23 cellular contexts compared by ENCODE assay signal in genomic region chr1:106817626-106818025, GRCh38.
"Had no signal": no experiment of that assay in that cellular context is flagged by ENCODE, and none has a peak within 500 bp of the region (broad histone marks: within the 10 kb centered on the region; RNA-seq: fewer than 3 reads in every experiment).

No MANE protein-coding gene starts in this region.

- ATAC-seq: activated naive CD4-positive, alpha-beta T cell treated with anti-CD3 and anti-CD28 coated beads, Interleukin-2, amount 50 U/mL, for 72 hours; activated T-cell treated with anti-CD3 and anti-CD28 coated beads, Interleukin-2, amount 50 U/mL, for 72 hours; foreskin keratinocyte; left lung; naive thymus-derived CD4-positive, alpha-beta T cell; right lobe of liver; stimulated activated naive CD8-positive, alpha-beta T cell treated with anti-CD3 and anti-CD28 coated beads, Interleukin-15, Interleukin-2, amounts not matched to agents 100 U/mL and 50 U/mL, for 24 hours had no signal

- H3K27me3 ChIP-seq: ascending aorta, cardiac muscle cell, dorsolateral prefrontal cortex, foreskin keratinocyte, left lung, right lobe of liver had no signal

- DNase-seq: activated CD4-positive, alpha-beta T cell treated with anti-CD3 and anti-CD28 coated beads for 4 hours; activated CD4-positive, alpha-beta T cell treated with anti-CD3 and anti-CD28 coated beads, Interleukin-2, amount 50 U/mL, for 4 hours; activated naive CD4-positive, alpha-beta T cell; activated T-cell treated with anti-CD3 and anti-CD28 coated beads for 4 hours; activated T-cell treated with anti-CD3 and anti-CD28 coated beads, Interleukin-2, amount 50 U/mL, for 72 hours; dorsolateral prefrontal cortex; effector memory CD4-positive, alpha-beta T cell; erythroblast; foreskin keratinocyte; left lung; naive thymus-derived CD4-positive, alpha-beta T cell; right lobe of liver; stimulated activated CD4-positive, alpha-beta T cell treated with anti-CD3 and anti-CD28 coated beads, Interleukin-12 subunit alpha, Interleukin-12 subunit beta, amount 100 ng/mL, for 4 hours; stimulated activated CD4-positive, alpha-beta T cell treated with anti-CD3 and anti-CD28 coated beads, Interleukin-4, amount 100 ng/mL, for 1 hour; stimulated activated naive CD8-positive, alpha-beta T cell treated with anti-CD3 and anti-CD28 coated beads, Interleukin-15, Interleukin-2, amounts not matched to agents 100 U/mL and 50 U/mL, for 24 hours; trophoblast cell had no signal

- H3K36me3 ChIP-seq: ascending aorta, cardiac muscle cell, left lung, right lobe of liver, thoracic aorta had no signal

- H3K4me3 ChIP-seq: ascending aorta, cardiac muscle cell, coronary artery, dorsolateral prefrontal cortex, left lung, right lobe of liver, skin epidermis, thoracic aorta had no signal

- H3K4me1 ChIP-seq: ascending aorta, foreskin keratinocyte, left lung, right lobe of liver had no signal

- H3K9me3 ChIP-seq: ascending aorta, right lobe of liver, thoracic aorta had no signal

- H3K27ac ChIP-seq: ascending aorta, cardiac muscle cell, coronary artery, foreskin keratinocyte, left lung, right lobe of liver, skin epidermis, thoracic aorta, VCaP had no signal
